In the genomic region with DNA sequence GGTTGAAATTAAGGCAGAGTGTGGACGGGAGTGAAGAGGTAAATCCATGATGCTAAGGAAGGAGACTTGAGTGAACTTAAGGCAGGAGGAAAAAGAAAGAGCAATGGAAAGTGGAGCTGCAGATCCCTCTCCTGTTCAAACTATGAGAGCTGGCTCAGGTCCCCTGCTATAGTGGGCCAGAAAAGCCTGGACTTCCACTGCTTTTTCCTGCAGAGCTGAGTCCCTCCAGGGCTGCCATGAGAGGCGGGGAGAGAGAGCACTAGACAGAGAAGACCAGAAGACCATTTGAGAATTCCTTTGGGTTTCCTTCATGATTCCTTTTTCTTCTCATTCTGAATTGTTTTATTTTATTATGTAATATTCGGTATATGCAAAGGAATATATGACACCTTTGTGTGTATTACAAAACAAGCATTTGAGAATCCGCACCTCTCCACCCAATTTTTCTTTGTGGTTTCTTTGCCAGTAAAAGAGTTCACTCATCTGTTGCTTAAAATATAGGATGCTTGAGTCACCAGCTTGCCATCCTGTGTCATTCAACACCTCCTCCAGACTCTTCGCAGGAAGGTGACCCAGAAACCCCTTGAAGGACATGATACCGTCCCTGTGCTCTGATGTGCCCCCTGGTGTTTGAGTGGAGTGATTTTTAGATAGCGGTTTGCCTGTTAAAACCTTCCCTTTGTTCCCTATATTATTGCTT, we compare ENCODE assay signal across 9 cellular contexts. TPM values are rescaled to one million over a fixed set of nuclear protein-coding genes. Genes with fewer than 3 reads are reported as not detected.
DNase-seq lines count a peak whose midpoint lies in the region; ATAC-seq and TF ChIP-seq lines count a peak whose summit lies in the region.
"Had no signal": no experiment of that assay in that cellular context is flagged by ENCODE, and none has a peak within 500 bp of the region (broad histone marks: within the 10 kb centered on the region; RNA-seq: fewer than 3 reads in every experiment).

No MANE protein-coding gene starts in this region.

- H3K4me3 ChIP-seq in GM12865 (ENCODE audit: low read depth, low read length) (no peak overlapping the region), right lobe of liver (no peak overlapping the region)
- H3K4me3 ChIP-seq: lung had no signal

- H3K9me3 ChIP-seq in right lobe of liver, result no peaks in the 10 kb centered on the region

- peaks cover 0 to 5% (median 0%) of the 10 kb centered on the region in 4 donors for H3K36me3 ChIP-seq in right lobe of liver

- DNase-seq in GM12865 (ENCODE audit: low read depth) (peak; percentile 84), NAMALWA (ENCODE audit: low spot score) (peak; percentile 89), cerebellum (ENCODE audit: low spot score) (peak; percentile 34), right lobe of liver (no peak)
- DNase-seq in stimulated activated CD8-positive, alpha-beta memory T cell treated with anti-CD3 and anti-CD28 coated beads, Interleukin-15, amount 100 ng/mL, for 48 hours (ENCODE audit: low read depth in 2 of 2), result peak; percentile 70 to 78

- intact Hi-C loops in right lobe of liver (cut with DNase I), result no loop called here

- TF ChIP-seq CTCF in GM12865 (IDR thresholded peaks at IDR 0.05; ENCODE audit: insufficient read depth, low read depth, low read length, missing control alignments) (peak; percentile 71), right lobe of liver (IDR thresholded peaks at IDR 0.05) (peak; percentile 38 to 49 (median 42))

- no peak for TF ChIP-seq POLR2A in right lobe of liver (IDR thresholded peaks at IDR 0.05)

- peaks cover 0 to 3% (median 0%) of the 10 kb centered on the region in 4 donors for H3K4me1 ChIP-seq in right lobe of liver

- WGBS in right lobe of liver (ENCODE audit: insufficient coverage, low coverage, low lambda C conversion rate, missing lambda C conversion rate), result 54% methylated on average over 6 of the region's 7 CpGs

- ATAC-seq in activated CD4-positive, CD25-positive, alpha-beta regulatory T cell treated with anti-CD3 and anti-CD28 coated beads, Interleukin-2, amount 50 U/mL, for 24 hours, result peak; percentile 66 to 68
- ATAC-seq in right lobe of liver, result peak; percentile 40 to 65 (median 54)
- ATAC-seq in HG03342 (IDR thresholded peaks at IDR 0.05; ENCODE audit: unreplicated experiment), result no peak
- no peak for ATAC-seq in GM19397 (IDR thresholded peaks at IDR 0.05; ENCODE audit: unreplicated experiment)

- no peak overlapping the region for H3K27ac ChIP-seq in right lobe of liver

- H3K27me3 ChIP-seq in right lobe of liver, result no peaks in the 10 kb centered on the region

RNA-seq across cellular contexts. Expression of gene SREBF2, which starts 24.4 kb away (rescaled TPM):
- 73.8 TPM for total RNA-seq in cerebellum
- 10 to 100 TPM; 26.7 to 63.4 (median 37.2) TPM for total RNA-seq in right lobe of liver

RNA-seq across cellular contexts. Expression of gene CCDC134, which starts 56.8 kb away (rescaled TPM):
- total RNA-seq in cerebellum, result 13.0 TPM
- 1 to 10 TPM; 2.6 to 5.2 (median 3.4) TPM for total RNA-seq in right lobe of liver

RNA-seq across cellular contexts. Expression of gene SHISA8, which starts 57.6 kb away (rescaled TPM):
- 0.27 TPM for total RNA-seq in cerebellum
- total RNA-seq in right lobe of liver, result not detected

Comparison
In these comparisons a context has a peak if more than half of its experiments do, and no peak if none do; other contexts are left out.
1. DNase-seq: peak in GM12865 (single experiment), NAMALWA (single experiment), cerebellum (single experiment) and stimulated activated CD8-positive, alpha-beta memory T cell treated with anti-CD3 and anti-CD28 coated beads, Interleukin-15, amount 100 ng/mL, for 48 hours (2 of 2); none in right lobe of liver (0 of 3).
2. ATAC-seq: peak in activated CD4-positive, CD25-positive, alpha-beta regulatory T cell treated with anti-CD3 and anti-CD28 coated beads, Interleukin-2, amount 50 U/mL, for 24 hours (2 of 2) and right lobe of liver (4 of 4); none in HG03342 (single experiment) and GM19397 (single experiment).